In the genomic region with DNA sequence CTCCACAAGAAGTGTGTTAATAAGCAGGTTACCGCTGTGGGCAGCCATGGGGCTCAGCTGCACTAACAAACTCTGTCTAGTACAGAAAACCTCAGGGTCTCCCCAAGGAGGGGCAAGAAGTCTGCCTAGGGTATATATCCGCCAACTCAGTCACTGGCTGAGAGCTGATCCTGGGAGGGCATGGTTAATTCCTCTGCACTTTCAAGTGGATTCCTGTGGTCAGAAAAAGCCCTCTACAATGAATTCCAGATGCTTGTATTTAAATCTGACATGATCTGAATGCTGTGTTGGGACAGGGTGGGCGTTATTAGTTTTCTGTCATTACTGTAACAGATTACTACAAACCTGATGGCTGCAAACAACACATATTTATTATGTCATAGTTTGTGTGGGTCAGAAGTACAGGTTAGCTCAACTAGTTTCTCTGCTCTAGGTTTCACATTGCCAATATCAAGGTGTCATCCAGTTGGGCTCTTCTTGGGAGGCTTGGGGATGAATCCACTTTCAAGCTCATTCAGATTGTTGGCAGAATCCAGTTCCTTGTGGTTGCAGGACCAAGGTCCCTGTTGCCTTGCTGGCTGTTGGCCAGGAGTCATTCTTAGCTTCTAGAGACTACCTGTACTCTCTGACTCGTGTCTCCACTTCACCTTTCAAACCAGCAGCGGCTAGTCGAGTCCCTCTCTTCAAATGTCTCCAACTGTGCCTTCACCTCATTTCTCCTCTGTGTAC, we compare ENCODE assay signal across 1 cellular context.
TF ChIP-seq lines count a peak whose summit lies in the region.

No MANE protein-coding gene starts in this region.

TF ChIP-seq in IMR-90, 13 proteins besides CTCF, POLR2A, EP300 and RAD21 (continued from another document):
- TF ChIP-seq, protein P1, sequence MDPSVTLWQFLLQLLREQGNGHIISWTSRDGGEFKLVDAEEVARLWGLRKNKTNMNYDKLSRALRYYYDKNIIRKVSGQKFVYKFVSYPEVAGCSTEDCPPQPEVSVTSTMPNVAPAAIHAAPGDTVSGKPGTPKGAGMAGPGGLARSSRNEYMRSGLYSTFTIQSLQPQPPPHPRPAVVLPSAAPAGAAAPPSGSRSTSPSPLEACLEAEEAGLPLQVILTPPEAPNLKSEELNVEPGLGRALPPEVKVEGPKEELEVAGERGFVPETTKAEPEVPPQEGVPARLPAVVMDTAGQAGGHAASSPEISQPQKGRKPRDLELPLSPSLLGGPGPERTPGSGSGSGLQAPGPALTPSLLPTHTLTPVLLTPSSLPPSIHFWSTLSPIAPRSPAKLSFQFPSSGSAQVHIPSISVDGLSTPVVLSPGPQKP (IDR thresholded peaks at IDR 0.05; ENCODE audit: borderline replicate concordance, low read depth, low read length), result no peak
- TF ChIP-seq, protein P2, sequence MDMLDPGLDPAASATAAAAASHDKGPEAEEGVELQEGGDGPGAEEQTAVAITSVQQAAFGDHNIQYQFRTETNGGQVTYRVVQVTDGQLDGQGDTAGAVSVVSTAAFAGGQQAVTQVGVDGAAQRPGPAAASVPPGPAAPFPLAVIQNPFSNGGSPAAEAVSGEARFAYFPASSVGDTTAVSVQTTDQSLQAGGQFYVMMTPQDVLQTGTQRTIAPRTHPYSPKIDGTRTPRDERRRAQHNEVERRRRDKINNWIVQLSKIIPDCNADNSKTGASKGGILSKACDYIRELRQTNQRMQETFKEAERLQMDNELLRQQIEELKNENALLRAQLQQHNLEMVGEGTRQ (IDR thresholded peaks at IDR 0.05; ENCODE audit: low read depth, low read length), result no peak
